Comparison of ENCODE assay signal across 9 cellular contexts in genomic region chr22:31530816-31531180, GRCh38. TPM values are rescaled to one million over a fixed set of nuclear protein-coding genes. Genes with fewer than 3 reads are reported as not detected.
DNase-seq lines count a peak whose midpoint lies in the region; ATAC-seq and TF ChIP-seq lines count a peak whose summit lies in the region.
"Had no signal": no experiment of that assay in that cellular context is flagged by ENCODE, and none has a peak within 500 bp of the region (broad histone marks: within the 10 kb centered on the region; RNA-seq: fewer than 3 reads in every experiment).

No MANE protein-coding gene starts in this region.

- peak overlapping the region; percentile 73; the same call in 1 of the 2 replicates for H3K27ac ChIP-seq in IMR-90 (ENCODE audit: insufficient read depth, low read length)
- peak overlapping the region; percentile 49 to 81 (median 66) for H3K27ac ChIP-seq in sigmoid colon

- CTCF ChIA-PET in IMR-90 (lab: Yijun Ruan, JAX): interaction anchor here (0.7 to 1.2 kb wide), 2 partner anchors 26 to 440 kb away, joined by 3 to 4 read pairs; no protein-coding TSS in a partner anchor

- peaks cover 5 to 12% of the 10 kb centered on the region in 2 experiments for H3K79me1 ChIP-seq in IMR-90 (ENCODE audit: low read depth in 1 of 2, low read length in 2 of 2)

- TF ChIP-seq EP300 in sigmoid colon (IDR thresholded peaks at IDR 0.05): no peak

- no CpG with 5 or more reads among the region's 3 CpGs for WGBS in IMR-90 (ENCODE audit: extremely low coverage in 2 of 2, insufficient read length in 1 of 2), 2 experiments
- 51 to 73% methylated on average over 3 of the region's 3 CpGs for WGBS in sigmoid colon, 2 donors

- H3K9ac ChIP-seq in IMR-90 (ENCODE audit: low read depth, low read length) (no peak overlapping the region), adipocyte (ENCODE audit: low read length) (no peak overlapping the region)

- TF ChIP-seq CTCF in IMR-90 (conservative IDR thresholded peaks at IDR 0.05; ENCODE audit: low read depth, low read length) (no peak), sigmoid colon (IDR thresholded peaks at IDR 0.05) (no peak)

- no peak for TF ChIP-seq POLR2A in IMR-90 (IDR thresholded peaks at IDR 0.05; ENCODE audit: low read depth, low read length)
- no peak for TF ChIP-seq POLR2A in sigmoid colon (IDR thresholded peaks at IDR 0.05)

- peak overlapping the region; percentile 29 for H3K4me2 ChIP-seq in IMR-90 (ENCODE audit: low read depth, low read length)

- H3K4me3 ChIP-seq in IMR-90 (ENCODE audit: insufficient read depth, low read depth, low read length) (no peak overlapping the region), adipocyte (ENCODE audit: low read length) (peak overlapping the region; percentile 8), sigmoid colon (no peak overlapping the region)

- H2AK5ac ChIP-seq in IMR-90 (ENCODE audit: low read depth, low read length): no peak overlapping the region

- peak overlapping the region; percentile 16; the same call in 1 of the 3 replicates for H2BK15ac ChIP-seq in IMR-90 (ENCODE audit: low read depth, low read length)

- H3K36me3 ChIP-seq in IMR-90 (ENCODE audit: control insufficient read depth, insufficient read depth, low read length) (no peaks in the 10 kb centered on the region; the same call in 1 of the 2 replicates), adipocyte (ENCODE audit: control insufficient read depth, insufficient read depth, low read length, severe bottlenecking) (no peaks in the 10 kb centered on the region), sigmoid colon (no peaks in the 10 kb centered on the region)

- H3K14ac ChIP-seq in IMR-90 (replicated peaks; ENCODE audit: low read depth, low read length): peak overlapping the region; percentile 27; the same call in 1 of the 2 replicates

- peak overlapping the region; percentile 61 for H4K5ac ChIP-seq in IMR-90 (ENCODE audit: low read depth, low read length)

- TF ChIP-seq RAD21 in IMR-90 (IDR thresholded peaks at IDR 0.05; ENCODE audit: low read length): no peak

- dilution Hi-C loops in IMR-90 (cut with HindIII; ENCODE audit: low sequenced_read_pairs, unreplicated experiment): no loop called here

- peak overlapping the region; percentile 81; the same call in 1 of the 2 replicates for H2BK20ac ChIP-seq in IMR-90 (ENCODE audit: low read depth, low read length)

- H3K9me1 ChIP-seq in IMR-90 (ENCODE audit: insufficient read depth, low read length): no peaks in the 10 kb centered on the region

- H3K18ac ChIP-seq in IMR-90 (ENCODE audit: low read depth, low read length): peak overlapping the region; percentile 63; the same call in 1 of the 2 replicates

- peak overlapping the region; percentile 28; the same call in 1 of the 2 replicates for H3K4ac ChIP-seq in IMR-90 (ENCODE audit: low read depth, low read length)

- peak overlapping the region; percentile 69 for H2BK5ac ChIP-seq in IMR-90 (ENCODE audit: low read depth, low read length, poor library complexity, severe bottlenecking)

- H4K91ac ChIP-seq in IMR-90 (ENCODE audit: insufficient read depth, low read depth, low read length): no peak overlapping the region

- no peak overlapping the region for H2AFZ ChIP-seq in IMR-90 (replicated peaks; ENCODE audit: low read length, poor library complexity)

- H3K56ac ChIP-seq in IMR-90 (ENCODE audit: extremely low read depth, insufficient read depth, low read length): no peak overlapping the region

- ATAC-seq in IMR-90 (ENCODE audit: low read depth): peak; percentile 84
- no peak for ATAC-seq in GM21723 (IDR thresholded peaks at IDR 0.05; ENCODE audit: unreplicated experiment)

- intact Hi-C loops in IMR-90 (cut with micrococcal nuclease) (loop anchor here (5.0 kb wide), 1 partner anchor 33 kb away; the partner anchor contains the start of gene SFI1), sigmoid colon (cut with DNase I) (no loop called here)

- H2BK120ac ChIP-seq in IMR-90 (ENCODE audit: low read depth, low read length): peak overlapping the region; percentile 4; the same call in 1 of the 2 replicates

- in situ Hi-C loops in IMR-90 (cut with MboI; ENCODE audit: low sequenced_read_pairs): no loop called here

- peaks cover 10% of the 10 kb centered on the region for H3K4me1 ChIP-seq in IMR-90 (ENCODE audit: control insufficient read depth, insufficient read depth, low read length)
- H3K4me1 ChIP-seq in adipocyte (ENCODE audit: control insufficient read depth, insufficient read depth, low read length): peaks cover 9% of the 10 kb centered on the region
- H3K4me1 ChIP-seq in sigmoid colon: peaks cover 0 to 31% (median 30%) of the 10 kb centered on the region in 4 donors

- no TSS peak for BruUV-seq in IMR-90 (replicated peaks; lab: Mats Ljungman, UMichigan)

- H2AK9ac ChIP-seq in IMR-90 (replicated peaks; ENCODE audit: low read depth, low read length, poor library complexity): no peak overlapping the region

- H3K27me3 ChIP-seq in IMR-90 (ENCODE audit: control insufficient read depth, insufficient read depth, low read length) (no peaks in the 10 kb centered on the region), adipocyte (replicated peaks; ENCODE audit: control insufficient read depth, insufficient read depth, low read length) (no peaks in the 10 kb centered on the region), sigmoid colon (no peaks in the 10 kb centered on the region)

- POLR2A ChIA-PET in IMR-90 (lab: Charles Lee; ENCODE audit: unreplicated experiment): no interaction called here

- H3K9me3 ChIP-seq in IMR-90 (ENCODE audit: control insufficient read depth, insufficient read depth, low read length) (no peaks in the 10 kb centered on the region), adipocyte (ENCODE audit: control insufficient read depth, low read length) (no peaks in the 10 kb centered on the region), sigmoid colon (no peaks in the 10 kb centered on the region)

- DNase-seq in IMR-90: no peak
- peak; percentile 76 for DNase-seq in adipocyte (ENCODE audit: low read depth)
- peak; percentile 10 for DNase-seq in fibroblast of the conjunctiva (ENCODE audit: low read depth)
- no peak for DNase-seq in sigmoid colon
- DNase-seq in AG08395 (ENCODE audit: low spot score): no peak
- no peak for DNase-seq in central memory CD4-positive, alpha-beta T cell
- DNase-seq: effector CD4-positive, alpha-beta T cell; Kasumi-1 had no signal

- H4K8ac ChIP-seq in IMR-90 (ENCODE audit: low read depth in 2 of 2, low read length in 2 of 2): peak overlapping the region in 1 of 2 experiments; percentile 74; a peak in 2 of 4 replicates

- no peak overlapping the region for H3K23ac ChIP-seq in IMR-90 (ENCODE audit: low read depth, low read length)

- no peaks in the 10 kb centered on the region for H4K20me1 ChIP-seq in IMR-90 (ENCODE audit: insufficient read depth, low read length)

TF ChIP-seq in IMR-90, 13 proteins besides CTCF, POLR2A, EP300 and RAD21:
- TF ChIP-seq USF2 (IDR thresholded peaks at IDR 0.05; ENCODE audit: low read depth, low read length): no peak
- peak; percentile 99 for TF ChIP-seq MAFK (IDR thresholded peaks at IDR 0.05; ENCODE audit: low read depth, low read length)
- no peak for TF ChIP-seq MXI1 (IDR thresholded peaks at IDR 0.05; ENCODE audit: borderline replicate concordance, low read depth, low read length)

RNA-seq across cellular contexts. Expression of gene SFI1, which starts 34.5 kb away (rescaled TPM):
- total RNA-seq in IMR-90 (2012; rRNA removed): 8.9 and 9.9 TPM in 2 replicates
- 12.0 and 12.3 TPM in 2 replicates for polyA plus RNA-seq in IMR-90 (2012; rRNA removed)
- 4.8 and 6.5 TPM in 2 replicates for polyA plus RNA-seq in IMR-90 (2012; cell fraction: cytosol; rRNA removed)
- 69.1 and 132 TPM in 2 replicates for polyA plus RNA-seq in IMR-90 (2012; cell fraction: nucleus; rRNA removed; ENCODE audit: low replicate concordance)
- total RNA-seq in sigmoid colon: 10 to 100 TPM; 15.3 to 38.0 (median 27.7) TPM
- polyA plus RNA-seq in sigmoid colon: 10 to 100 TPM in 2 of 3 donors, 1 to 10 TPM in 1; 6.5 to 40.9 (median 10.2) TPM

RNA-seq across cellular contexts. Expression of gene EIF4ENIF1, which starts 41.2 kb away (rescaled TPM):
- total RNA-seq in IMR-90 (2012; rRNA removed): 14.7 and 16.4 TPM in 2 replicates
- 16.0 and 17.2 TPM in 2 replicates for polyA plus RNA-seq in IMR-90 (2012; rRNA removed)
- 7.8 and 8.1 TPM in 2 replicates for polyA plus RNA-seq in IMR-90 (2012; cell fraction: cytosol; rRNA removed)
- 22.6 and 39.0 TPM in 2 replicates for polyA plus RNA-seq in IMR-90 (2012; cell fraction: nucleus; rRNA removed; ENCODE audit: low replicate concordance)
- 10 to 100 TPM; 16.6 to 23.8 (median 22.2) TPM for total RNA-seq in sigmoid colon
- polyA plus RNA-seq in sigmoid colon: 10 to 100 TPM in 2 of 3 donors, 1 to 10 TPM in 1; 5.5 to 13.5 (median 12.0) TPM

Comparison
In these comparisons a context has a peak if more than half of its experiments do, and no peak if none do; other contexts are left out.
1. DNase-seq: peak in adipocyte (single experiment) and fibroblast of the conjunctiva (single experiment); none in IMR-90 (single experiment), sigmoid colon (single experiment), AG08395 (single experiment) and central memory CD4-positive, alpha-beta T cell (single experiment).